28 cellular contexts compared by ENCODE assay signal in genomic region chr7:142835487-142835886, GRCh38. TPM values are rescaled to one million over a fixed set of nuclear protein-coding genes. Genes with fewer than 3 reads are reported as not detected.
DNase-seq lines count a peak whose midpoint lies in the region; ATAC-seq and TF ChIP-seq lines count a peak whose summit lies in the region.
"Had no signal": no experiment of that assay in that cellular context is flagged by ENCODE, and none has a peak within 500 bp of the region (broad histone marks: within the 10 kb centered on the region; RNA-seq: fewer than 3 reads in every experiment).

No MANE protein-coding gene starts in this region.

- H3K27ac Mint-ChIP-seq in T-helper 1 cell treated with Interleukin-12 subunit alpha and Interleukin-12 subunit beta and Interleukin-4 antibody, amounts not matched to agents 30 μg/mL and 1 μg/mL, for 36 hours: peak overlapping the region; percentile 3
- peak overlapping the region; percentile 10 to 81 (median 80) for H3K27ac Mint-ChIP-seq in CD4-positive, CD25-positive, alpha-beta regulatory T cell
- H3K27ac Mint-ChIP-seq: brain; natural killer cell treated with Interleukin-12 subunit alpha and Interleukin-12 subunit beta and Interleukin-15 and Interleukin-18, amount 100 ng/mL, for 72 hours; T-helper 2 cell treated with Interferon-gamma antibody and Interleukin-4, amounts not matched to agents 5 μg/mL and 100 μg/mL, for 36 hours had no signal

- H3K27me3 Mint-ChIP-seq in T-helper 1 cell treated with Interleukin-12 subunit alpha and Interleukin-12 subunit beta and Interleukin-4 antibody, amounts not matched to agents 30 μg/mL and 1 μg/mL, for 36 hours (ENCODE audit: low read depth): peaks cover 4% of the 10 kb centered on the region
- peaks cover 16% of the 10 kb centered on the region for H3K27me3 Mint-ChIP-seq in CD4-positive, CD25-positive, alpha-beta regulatory T cell

- no peak overlapping the region for H3K4me3 Mint-ChIP-seq in T-helper 1 cell treated with Interleukin-12 subunit alpha and Interleukin-12 subunit beta and Interleukin-4 antibody, amounts not matched to agents 30 μg/mL and 1 μg/mL, for 36 hours
- peak overlapping the region in 1 of 4 donors; percentile 18 for H3K4me3 Mint-ChIP-seq in CD4-positive, CD25-positive, alpha-beta regulatory T cell
- H3K4me3 Mint-ChIP-seq: brain; natural killer cell treated with Interleukin-12 subunit alpha and Interleukin-12 subunit beta and Interleukin-15 and Interleukin-18, amount 100 ng/mL, for 72 hours; T-helper 2 cell treated with Interferon-gamma antibody and Interleukin-4, amounts not matched to agents 5 μg/mL and 100 μg/mL, for 36 hours had no signal

- peak; percentile 55 for TF ChIP-seq CTCF in OCI-LY7 (conservative IDR thresholded peaks at IDR 0.05; ENCODE audit: low read length)
- TF ChIP-seq CTCF in hepatocyte (IDR thresholded peaks at IDR 0.05; ENCODE audit: poor library complexity): peak; percentile 4
- no peak for TF ChIP-seq CTCF in lower lobe of right lung (IDR thresholded peaks at IDR 0.05)
- TF ChIP-seq CTCF in foreskin keratinocyte (conservative IDR thresholded peaks at IDR 0.05): no peak

- peaks cover 2% of the 10 kb centered on the region for H3K27me3 ChIP-seq in CD4-positive, CD25-positive, alpha-beta regulatory T cell (ENCODE audit: control insufficient read depth, insufficient read depth, low read length)
- H3K27me3 ChIP-seq in hepatocyte (peaks cover 2% of the 10 kb centered on the region), lower lobe of right lung (ENCODE audit: low read depth) (no peaks in the 10 kb centered on the region), foreskin keratinocyte (no peaks in the 10 kb centered on the region)
- H3K27me3 ChIP-seq: stomach, transverse colon had no signal

- no peaks in the 10 kb centered on the region for H3K36me3 ChIP-seq in CD4-positive, CD25-positive, alpha-beta regulatory T cell (ENCODE audit: control insufficient read depth, insufficient read depth, low read length)
- no peaks in the 10 kb centered on the region for H3K36me3 ChIP-seq in OCI-LY7 (ENCODE audit: insufficient read depth, low read length)
- no peaks in the 10 kb centered on the region for H3K36me3 ChIP-seq in hepatocyte (replicated peaks; ENCODE audit: insufficient read depth, low read depth)
- no peaks in the 10 kb centered on the region for H3K36me3 ChIP-seq in lower lobe of right lung
- H3K36me3 ChIP-seq: stomach, transverse colon had no signal

- no peak overlapping the region for H3K4me3 ChIP-seq in CD4-positive, CD25-positive, alpha-beta regulatory T cell (ENCODE audit: low read depth, low read length)
- H3K4me3 ChIP-seq in OCI-LY7 (ENCODE audit: low read depth, low read length, poor library complexity, severe bottlenecking) (no peak overlapping the region), hepatocyte (no peak overlapping the region), lower lobe of right lung (no peak overlapping the region)
- H3K4me3 ChIP-seq: stomach, transverse colon had no signal

- CTCF ChIA-PET in OCI-LY7 (lab: Charles Lee; ENCODE audit: unreplicated experiment): no interaction called here

- H3K9me3 ChIP-seq in CD4-positive, CD25-positive, alpha-beta regulatory T cell (ENCODE audit: control insufficient read depth in 2 of 2, low read length in 2 of 2): no peaks in the 10 kb centered on the region
- H3K9me3 ChIP-seq in OCI-LY7 (ENCODE audit: low read length) (no peaks in the 10 kb centered on the region), hepatocyte (ENCODE audit: low read depth) (no peaks in the 10 kb centered on the region), lower lobe of right lung (no peaks in the 10 kb centered on the region)
- H3K9me3 ChIP-seq: stomach, transverse colon had no signal

- H3K27ac ChIP-seq in CD4-positive, CD25-positive, alpha-beta regulatory T cell (ENCODE audit: insufficient read depth, low read length, poor library complexity, severe bottlenecking): no peak overlapping the region
- H3K27ac ChIP-seq in OCI-LY7 (ENCODE audit: low read depth, low read length, poor library complexity, severe bottlenecking): no peak overlapping the region
- H3K27ac ChIP-seq in hepatocyte: no peak overlapping the region
- H3K27ac ChIP-seq in lower lobe of right lung: no peak overlapping the region
- H3K27ac ChIP-seq in foreskin keratinocyte: no peak overlapping the region
- H3K27ac ChIP-seq: stomach, transverse colon had no signal

- POLR2A ChIA-PET in OCI-LY7 (lab: Charles Lee): interaction anchor here (0.7 to 1.1 kb wide), 2 partner anchors 17 to 18 kb away, joined by 3 read pairs; no protein-coding TSS in a partner anchor

- BruUV-seq in OCI-LY7 (replicated peaks; lab: Mats Ljungman, UMichigan): no TSS peak

- H2AFZ ChIP-seq in OCI-LY7 (ENCODE audit: low read length): no peak overlapping the region
- no peak overlapping the region for H2AFZ ChIP-seq in hepatocyte

- H3K4me2 ChIP-seq in OCI-LY7 (ENCODE audit: low read length): no peak overlapping the region
- H3K4me2 ChIP-seq in hepatocyte: no peak overlapping the region

- no peaks in the 10 kb centered on the region for H3K36me3 Mint-ChIP-seq in T-helper 1 cell treated with Interleukin-12 subunit alpha and Interleukin-12 subunit beta and Interleukin-4 antibody, amounts not matched to agents 30 μg/mL and 1 μg/mL, for 36 hours (ENCODE audit: low read depth)
- no peaks in the 10 kb centered on the region for H3K36me3 Mint-ChIP-seq in CD4-positive, CD25-positive, alpha-beta regulatory T cell
- H3K36me3 Mint-ChIP-seq: brain; natural killer cell treated with Interleukin-12 subunit alpha and Interleukin-12 subunit beta and Interleukin-15 and Interleukin-18, amount 100 ng/mL, for 72 hours had no signal

- peaks cover 16% of the 10 kb centered on the region for H3K4me1 Mint-ChIP-seq in T-helper 1 cell treated with Interleukin-12 subunit alpha and Interleukin-12 subunit beta and Interleukin-4 antibody, amounts not matched to agents 30 μg/mL and 1 μg/mL, for 36 hours (ENCODE audit: low read depth)
- peaks cover 12 to 25% (median 15%) of the 10 kb centered on the region in 4 donors for H3K4me1 Mint-ChIP-seq in CD4-positive, CD25-positive, alpha-beta regulatory T cell
- H3K4me1 Mint-ChIP-seq: brain had no signal

- H3K9me3 Mint-ChIP-seq in T-helper 1 cell treated with Interleukin-12 subunit alpha and Interleukin-12 subunit beta and Interleukin-4 antibody, amounts not matched to agents 30 μg/mL and 1 μg/mL, for 36 hours: no peaks in the 10 kb centered on the region
- H3K9me3 Mint-ChIP-seq in CD4-positive, CD25-positive, alpha-beta regulatory T cell: no peaks in the 10 kb centered on the region
- H3K9me3 Mint-ChIP-seq: brain; natural killer cell treated with Interleukin-12 subunit alpha and Interleukin-12 subunit beta and Interleukin-15 and Interleukin-18, amount 100 ng/mL, for 72 hours; T-helper 2 cell treated with Interferon-gamma antibody and Interleukin-4, amounts not matched to agents 5 μg/mL and 100 μg/mL, for 36 hours had no signal

- 57% methylated on average over 3 of the region's 3 CpGs for WGBS in hepatocyte (ENCODE audit: low lambda C conversion rate, missing lambda C conversion rate)

- no peaks in the 10 kb centered on the region for H3K4me1 ChIP-seq in CD4-positive, CD25-positive, alpha-beta regulatory T cell (ENCODE audit: control insufficient read depth, insufficient read depth, low read length, poor library complexity, severe bottlenecking)
- H3K4me1 ChIP-seq in OCI-LY7 (ENCODE audit: insufficient read depth, low read length, poor library complexity, severe bottlenecking) (no peaks in the 10 kb centered on the region), hepatocyte (ENCODE audit: insufficient read depth) (peaks cover 2% of the 10 kb centered on the region), lower lobe of right lung (no peaks in the 10 kb centered on the region), foreskin keratinocyte (no peaks in the 10 kb centered on the region)
- H3K4me1 ChIP-seq: stomach, transverse colon had no signal

- no peaks in the 10 kb centered on the region for H3K9me2 ChIP-seq in OCI-LY7 (ENCODE audit: insufficient read depth, low read length)
- no peaks in the 10 kb centered on the region for H3K9me2 ChIP-seq in hepatocyte (replicated peaks; ENCODE audit: insufficient read depth)

- DNase-seq in T-helper 1 cell: no peak
- DNase-seq in CD4-positive, CD25-positive, alpha-beta regulatory T cell: peak in 2 of 3 donors; percentile 41 to 55
- no peak for DNase-seq in OCI-LY7 (ENCODE audit: low spot score)
- no peak for DNase-seq in hepatocyte (ENCODE audit: low spot score)
- DNase-seq in globus pallidus (ENCODE audit: low spot score): no peak
- no peak for DNase-seq in lower lobe of right lung
- DNase-seq in foreskin keratinocyte: no peak
- DNase-seq: activated CD8-positive, alpha-beta memory T cell treated with anti-CD3 and anti-CD28 coated beads, Interleukin-2, amount 50 U/mL, for 48 hours; activated effector memory CD4-positive, alpha-beta T cell treated with Interleukin-2 at 50 U/mL for 16 hours; cerebellar nuclear complex; DMS53; GF-D8; left ventricle myocardium superior; midbrain; NCI-H1436; NCI-H446; stomach; transverse colon had no signal

- H4K20me1 ChIP-seq in OCI-LY7 (ENCODE audit: insufficient read depth, low read length) (no peaks in the 10 kb centered on the region), hepatocyte (ENCODE audit: insufficient read depth, poor library complexity, severe bottlenecking) (no peaks in the 10 kb centered on the region)

- intact Hi-C loops in OCI-LY7 (cut with micrococcal nuclease; ENCODE audit: unreplicated experiment): no loop called here
- intact Hi-C loops in lower lobe of right lung (cut with DNase I): no loop called here

- ATAC-seq in CD4-positive, CD25-positive, alpha-beta regulatory T cell (ENCODE audit: low read depth in 2 of 2): peak in 1 of 2 donors; percentile 58
- ATAC-seq in lower lobe of right lung (no peak), foreskin keratinocyte (no peak)
- ATAC-seq: left ventricle myocardium superior; natural killer cell treated with Interleukin-12 subunit alpha and Interleukin-12 subunit beta and Interleukin-15 and Interleukin-18, amount 100 ng/mL, for 72 hours; Right ventricle myocardium inferior; SK-N-SH treated with all-trans-retinoic acid at 6 μM for 48 hours had no signal

- H3K79me2 ChIP-seq in OCI-LY7 (ENCODE audit: insufficient read depth, low read depth, low read length) (no peaks in the 10 kb centered on the region), hepatocyte (no peaks in the 10 kb centered on the region)

RNA-seq across cellular contexts. Expression of gene EPHB6, which starts 19.4 kb away (rescaled TPM):
- 58.0 TPM for total RNA-seq in CD4-positive, CD25-positive, alpha-beta regulatory T cell
- 10 to 100 TPM; 22.4 to 30.4 (median 28.6) TPM for polyA plus RNA-seq in CD4-positive, CD25-positive, alpha-beta regulatory T cell
- total RNA-seq in OCI-LY7 (2014; rRNA removed; shearing (Covaris generic)): 0.15 and 0.41 TPM in 2 replicates
- 0.33 and 0.57 TPM in 2 replicates for total RNA-seq in OCI-LY7 (2022)
- 7.4 and 14.8 TPM in 2 replicates for total RNA-seq in hepatocyte
- polyA plus RNA-seq in hepatocyte: 23.0 and 29.6 TPM in 2 replicates
- 12.2 TPM for total RNA-seq in lower lobe of right lung
- total RNA-seq in foreskin keratinocyte: 0.78 and 1.6 TPM in 2 replicates
- 0.87 and 1.5 TPM in 2 replicates for polyA plus RNA-seq in foreskin keratinocyte

RNA-seq across cellular contexts. Expression of gene TRPV6, which starts 50.1 kb away (rescaled TPM):
- not detected for total RNA-seq in CD4-positive, CD25-positive, alpha-beta regulatory T cell
- polyA plus RNA-seq in CD4-positive, CD25-positive, alpha-beta regulatory T cell: under 1 TPM in 2 of 4 donors, not detected in 2; 0.17 to 0.30 TPM
- total RNA-seq in OCI-LY7 (2014; rRNA removed; shearing (Covaris generic)): not detected in 2 replicates
- total RNA-seq in OCI-LY7 (2022): not detected in 2 replicates
- total RNA-seq in hepatocyte: 3.5 and 5.9 TPM in 2 replicates
- polyA plus RNA-seq in hepatocyte: 3.7 and 8.5 TPM in 2 replicates
- total RNA-seq in lower lobe of right lung: 0.21 TPM
- total RNA-seq in foreskin keratinocyte: 0.07 and 0.24 TPM in 2 replicates
- polyA plus RNA-seq in foreskin keratinocyte: 0.09 and 0.17 TPM in 2 replicates
- total RNA-seq: dermis microvascular lymphatic vessel endothelial cell; fibroblast of lung; HT1080; natural killer cell treated with Interleukin-12 subunit alpha and Interleukin-12 subunit beta and Interleukin-15 and Interleukin-18, amount 100 ng/mL, for 72 hours; osteocyte; Right ventricle myocardium inferior had no signal
- polyA plus RNA-seq: fibroblast of lung had no signal

Comparison
In these comparisons a context has a peak if more than half of its experiments do, and no peak if none do; other contexts are left out.
1. DNase-seq: peak in CD4-positive, CD25-positive, alpha-beta regulatory T cell (2 of 3); none in T-helper 1 cell (0 of 5), OCI-LY7 (single experiment), hepatocyte (single experiment), globus pallidus (single experiment), lower lobe of right lung (single experiment) and foreskin keratinocyte (0 of 2).
2. CTCF ChIP-seq: peak in OCI-LY7 (single experiment) and hepatocyte (single experiment); none in lower lobe of right lung (single experiment) and foreskin keratinocyte (single experiment).